Comparison of ENCODE assay signal across 14 cellular contexts in genomic region chr2:35794766-35795448, GRCh38.
DNase-seq lines count a peak whose midpoint lies in the region; ATAC-seq and TF ChIP-seq lines count a peak whose summit lies in the region.
"Had no signal": no experiment of that assay in that cellular context is flagged by ENCODE, and none has a peak within 500 bp of the region (broad histone marks: within the 10 kb centered on the region; RNA-seq: fewer than 3 reads in every experiment).

No MANE protein-coding gene starts in this region.

- H3K9ac ChIP-seq in neuronal stem cell (ENCODE audit: low read depth, low read length, poor library complexity) = no peak overlapping the region

- H3K4me3 ChIP-seq in RWPE2 (ENCODE audit: severe bottlenecking) (no peak overlapping the region), neuronal stem cell (ENCODE audit: low read length in 2 of 2) (no peak overlapping the region)
- no peak overlapping the region for H3K4me3 ChIP-seq in CD8-positive, alpha-beta T cell (ENCODE audit: low read depth, low read length)
- H3K4me3 ChIP-seq: A549 had no signal

- H2BK5ac ChIP-seq in neuronal stem cell (ENCODE audit: low read length) = no peak overlapping the region

- H2AFZ ChIP-seq in neuronal stem cell (ENCODE audit: low read length) = no peak overlapping the region

- no peak overlapping the region for H2AK5ac ChIP-seq in neuronal stem cell (ENCODE audit: low read depth, low read length)

- H3K36me3 ChIP-seq in RWPE2 (ENCODE audit: low read depth) = no peaks in the 10 kb centered on the region
- H3K36me3 ChIP-seq in CD8-positive, alpha-beta T cell (ENCODE audit: insufficient read depth, low read length) = no peaks in the 10 kb centered on the region
- H3K36me3 ChIP-seq in neuronal stem cell (replicated peaks in 1 of 2; ENCODE audit: control insufficient read depth in 2 of 2, insufficient read depth in 2 of 2, low read length in 2 of 2) = no peaks in the 10 kb centered on the region

- H3K4me1 ChIP-seq in RWPE2 (ENCODE audit: insufficient read depth, poor library complexity, severe bottlenecking) = no peaks in the 10 kb centered on the region
- no peaks in the 10 kb centered on the region for H3K4me1 ChIP-seq in CD8-positive, alpha-beta T cell (ENCODE audit: insufficient read depth, low read length)
- H3K4me1 ChIP-seq in neuronal stem cell (ENCODE audit: control insufficient read depth in 2 of 2, insufficient read depth in 1 of 2, low read depth in 1 of 2, low read length in 2 of 2) = peaks cover 6% of the 10 kb centered on the region in 2 donors
- H3K4me1 ChIP-seq: A549, Caco-2 had no signal

- H3K9me3 Mint-ChIP-seq in endothelial cell (ENCODE audit: unreplicated experiment) (no peaks in the 10 kb centered on the region), mesothelial cell of epicardium (peaks cover 9% of the 10 kb centered on the region)
- H3K9me3 Mint-ChIP-seq in CD8-positive, alpha-beta T cell = no peaks in the 10 kb centered on the region
- H3K9me3 Mint-ChIP-seq: CD8-positive, alpha-beta memory T cell had no signal

- H4K8ac ChIP-seq in neuronal stem cell (ENCODE audit: low read depth, low read length) = no peak overlapping the region

- DNase-seq in RWPE2 (ENCODE audit: low spot score) (no peak), endothelial cell (ENCODE audit: low spot score) (no peak), mesothelial cell of epicardium (ENCODE audit: low spot score in 2 of 2, unreplicated experiment in 2 of 2) (no peak), neuronal stem cell (ENCODE audit: low spot score) (no peak)
- DNase-seq in CD8-positive, alpha-beta T cell = no peak
- no peak for DNase-seq in central memory CD4-positive, alpha-beta T cell
- DNase-seq: Caco-2; CD8-positive, alpha-beta memory T cell; DND-41; GDM1 had no signal

- TF ChIP-seq CTCF in RWPE2 (IDR thresholded peaks at IDR 0.05; ENCODE audit: poor library complexity, severe bottlenecking) (no peak), endothelial cell (IDR thresholded peaks at IDR 0.05; ENCODE audit: unreplicated experiment) (no peak), mesothelial cell of epicardium (IDR thresholded peaks at IDR 0.05; ENCODE audit: unreplicated experiment) (no peak)
- TF ChIP-seq CTCF in CD8-positive, alpha-beta T cell (IDR thresholded peaks at IDR 0.05) = no peak

- H3K27me3 Mint-ChIP-seq in endothelial cell (ENCODE audit: unreplicated experiment) = no peaks in the 10 kb centered on the region
- H3K27me3 Mint-ChIP-seq in mesothelial cell of epicardium (ENCODE audit: low read depth) = no peaks in the 10 kb centered on the region
- H3K27me3 Mint-ChIP-seq in CD8-positive, alpha-beta T cell (ENCODE audit: low read depth) = no peaks in the 10 kb centered on the region

- intact Hi-C loops in CD8-positive, alpha-beta T cell (cut with DNase I, micrococcal nuclease) = no loop called here

- WGBS in neuronal stem cell (ENCODE audit: extremely low coverage in 2 of 2, insufficient read length in 2 of 2, insufficient replicate concordance in 1 of 2), 2 donors = no CpG with 5 or more reads among the region's 6 CpGs

- no peaks in the 10 kb centered on the region for H3K36me3 Mint-ChIP-seq in endothelial cell (ENCODE audit: low read depth, unreplicated experiment)
- no peaks in the 10 kb centered on the region for H3K36me3 Mint-ChIP-seq in mesothelial cell of epicardium
- no peaks in the 10 kb centered on the region for H3K36me3 Mint-ChIP-seq in CD8-positive, alpha-beta T cell
- H3K36me3 Mint-ChIP-seq: CD14-positive monocyte; CD8-positive, alpha-beta memory T cell had no signal

- CTCF ChIA-PET in CD8-positive, alpha-beta T cell (lab: Charles Lee) = no interaction called here

- no peak overlapping the region for H3K27ac ChIP-seq in RWPE2 (ENCODE audit: poor library complexity, severe bottlenecking)
- H3K27ac ChIP-seq in CD8-positive, alpha-beta T cell (ENCODE audit: low read depth, low read length) = no peak overlapping the region
- H3K27ac ChIP-seq in neuronal stem cell (replicated peaks; ENCODE audit: low read length) = no peak overlapping the region
- H3K27ac ChIP-seq: A549 had no signal

- no peak overlapping the region for H3K23ac ChIP-seq in neuronal stem cell (ENCODE audit: low read depth, low read length, poor library complexity)

- POLR2A ChIA-PET in CD8-positive, alpha-beta T cell (lab: Charles Lee) = no interaction called here

- peak; percentile 23; the same call in 1 of the 3 replicates for ATAC-seq in RWPE2 (ENCODE audit: low read depth)
- ATAC-seq in CD8-positive, alpha-beta T cell = no peak
- ATAC-seq: A549, HCT116, HepG2 had no signal

- no peaks in the 10 kb centered on the region for H3K79me1 ChIP-seq in neuronal stem cell (ENCODE audit: low read depth, low read length)

- H3K27me3 ChIP-seq in RWPE2 (ENCODE audit: insufficient read depth, poor library complexity, severe bottlenecking) (no peaks in the 10 kb centered on the region), neuronal stem cell (ENCODE audit: control insufficient read depth in 3 of 3, insufficient read depth in 3 of 3, low read depth in 1 of 3, low read length in 3 of 3) (no peaks in the 10 kb centered on the region)
- no peaks in the 10 kb centered on the region for H3K27me3 ChIP-seq in CD8-positive, alpha-beta T cell (ENCODE audit: insufficient read depth, low read length)

- H3K18ac ChIP-seq in neuronal stem cell (ENCODE audit: low read length) = no peak overlapping the region

- H3K4me3 Mint-ChIP-seq in endothelial cell (ENCODE audit: unreplicated experiment) (no peak overlapping the region), mesothelial cell of epicardium (no peak overlapping the region)
- no peak overlapping the region for H3K4me3 Mint-ChIP-seq in CD8-positive, alpha-beta T cell
- H3K4me3 Mint-ChIP-seq: CD14-positive monocyte; CD8-positive, alpha-beta memory T cell had no signal

- no peak overlapping the region for H2BK120ac ChIP-seq in neuronal stem cell (ENCODE audit: low read depth, low read length)

- H3K9me3 ChIP-seq in RWPE2 (ENCODE audit: severe bottlenecking) (no peaks in the 10 kb centered on the region), neuronal stem cell (replicated peaks in 1 of 2; ENCODE audit: control insufficient read depth in 2 of 2, insufficient read depth in 1 of 2, low read depth in 1 of 2, low read length in 2 of 2) (no peaks in the 10 kb centered on the region)
- H3K9me3 ChIP-seq in CD8-positive, alpha-beta T cell (ENCODE audit: low read length) = no peaks in the 10 kb centered on the region
- H3K9me3 ChIP-seq: A549, Caco-2 had no signal

- H3K4me1 Mint-ChIP-seq in endothelial cell (ENCODE audit: unreplicated experiment) (peaks cover 35% of the 10 kb centered on the region), mesothelial cell of epicardium (peaks cover 13% of the 10 kb centered on the region)
- no peaks in the 10 kb centered on the region for H3K4me1 Mint-ChIP-seq in CD8-positive, alpha-beta T cell (ENCODE audit: low read depth)
- H3K4me1 Mint-ChIP-seq: CD14-positive monocyte; CD8-positive, alpha-beta memory T cell had no signal

- no peak overlapping the region for H4K91ac ChIP-seq in neuronal stem cell (ENCODE audit: low read depth, low read length, poor library complexity)

- no peak overlapping the region for H3K4me2 ChIP-seq in neuronal stem cell (ENCODE audit: insufficient read depth, low read length, poor library complexity, severe bottlenecking)
- H3K4me2 ChIP-seq: A549 had no signal

- no peak overlapping the region for H2BK12ac ChIP-seq in neuronal stem cell (ENCODE audit: low read length)

- H3K14ac ChIP-seq in neuronal stem cell (ENCODE audit: low read length) = no peak overlapping the region

- peak overlapping the region; percentile 95 for H3K27ac Mint-ChIP-seq in endothelial cell (ENCODE audit: unreplicated experiment)
- peak overlapping the region; percentile 74 for H3K27ac Mint-ChIP-seq in mesothelial cell of epicardium
- H3K27ac Mint-ChIP-seq in CD8-positive, alpha-beta T cell = no peak overlapping the region
- H3K27ac Mint-ChIP-seq: CD8-positive, alpha-beta memory T cell had no signal

- no peak overlapping the region for H2BK15ac ChIP-seq in neuronal stem cell (ENCODE audit: low read length)

- H3K4ac ChIP-seq in neuronal stem cell (ENCODE audit: low read length) = no peak overlapping the region
